In genomic region chr4:73662709-73663546, GRCh38 we compare ENCODE assay signal across 8 cellular contexts. TPM values are rescaled to one million over a fixed set of nuclear protein-coding genes. Genes with fewer than 3 reads are reported as not detected.
A peak's percentile ranks its signal among the peaks of the same experiment; 100 is the strongest.
DNase-seq lines count a peak whose midpoint lies in the region; ATAC-seq and TF ChIP-seq lines count a peak whose summit lies in the region.

No MANE protein-coding gene starts in this region.

- TF ChIP-seq CTCF in OCI-LY3 (IDR thresholded peaks at IDR 0.05; ENCODE audit: low read depth, low read length) = peak; percentile 70
- peak; percentile 56 for TF ChIP-seq CTCF in epithelial cell of proximal tubule (conservative IDR thresholded peaks at IDR 0.05; ENCODE audit: low read depth, low read length)
- TF ChIP-seq CTCF in parathyroid adenoma (IDR thresholded peaks at IDR 0.05) = peak; percentile 25

- peak; percentile 85 for ATAC-seq in GM19438 (IDR thresholded peaks at IDR 0.05; ENCODE audit: low read depth, unreplicated experiment)

- H3K27ac ChIP-seq in OCI-LY3 (ENCODE audit: low read length) = no peak overlapping the region
- no peak overlapping the region for H3K27ac ChIP-seq in parathyroid adenoma

- H2AFZ ChIP-seq in OCI-LY3 (ENCODE audit: low read depth, low read length) (peak overlapping the region; percentile 90), parathyroid adenoma (no peak overlapping the region)

- no peaks in the 10 kb centered on the region for H4K20me1 ChIP-seq in OCI-LY3 (ENCODE audit: insufficient read depth, low read length)

- peak; percentile 12 for DNase-seq in COLO668 (lab: John Stamatoyannopoulos, UW; ENCODE audit: unreplicated experiment)
- peak; percentile 71 for DNase-seq in HT-29 (ENCODE audit: low spot score)
- DNase-seq in epithelial cell of proximal tubule (ENCODE audit: low read depth) = no peak
- DNase-seq in HK-2 (ENCODE audit: unreplicated experiment) = no peak
- DNase-seq in DMS114 treated with DMSO at 0.1 percent for 48 hours (lab: John Stamatoyannopoulos, UW; ENCODE audit: unreplicated experiment) = no peak

- H3K79me2 ChIP-seq in OCI-LY3 (ENCODE audit: low read length) = no peaks in the 10 kb centered on the region
- H3K79me2 ChIP-seq in parathyroid adenoma = no peaks in the 10 kb centered on the region

- peaks cover 8% of the 10 kb centered on the region for H3K27me3 ChIP-seq in OCI-LY3 (ENCODE audit: low read depth, low read length)
- no peaks in the 10 kb centered on the region for H3K27me3 ChIP-seq in parathyroid adenoma (ENCODE audit: control insufficient read depth, insufficient read depth, low read length)

- peak overlapping the region; percentile 17; the same call in 1 of the 2 replicates for H3K4me3 ChIP-seq in OCI-LY3 (ENCODE audit: low read length)
- no peak overlapping the region for H3K4me3 ChIP-seq in epithelial cell of proximal tubule (ENCODE audit: low read depth, low read length)
- no peak overlapping the region for H3K4me3 ChIP-seq in parathyroid adenoma (ENCODE audit: low read depth, low read length)

- H3K4me1 ChIP-seq in OCI-LY3 (ENCODE audit: low read length) (peaks cover 12% of the 10 kb centered on the region; the same call in 1 of the 2 replicates), parathyroid adenoma (no peaks in the 10 kb centered on the region)

- H3K9ac ChIP-seq in OCI-LY3 (ENCODE audit: low read length) (no peak overlapping the region), parathyroid adenoma (no peak overlapping the region)

- H3K4me2 ChIP-seq in OCI-LY3 (ENCODE audit: low read length) = peak overlapping the region; percentile 45
- no peak overlapping the region for H3K4me2 ChIP-seq in parathyroid adenoma (ENCODE audit: low read length)

- H3K9me3 ChIP-seq in OCI-LY3 (ENCODE audit: insufficient read depth, low read length) (no peaks in the 10 kb centered on the region), parathyroid adenoma (ENCODE audit: control insufficient read depth, low read length) (no peaks in the 10 kb centered on the region)

- H3K36me3 ChIP-seq in OCI-LY3 (replicated peaks; ENCODE audit: low read depth, low read length) = no peaks in the 10 kb centered on the region
- H3K36me3 ChIP-seq in parathyroid adenoma (ENCODE audit: control insufficient read depth, insufficient read depth, low read length) = no peaks in the 10 kb centered on the region

RNA-seq across cellular contexts. Expression of gene RASSF6, which starts 42.7 kb away (rescaled TPM):
- 2.3 and 3.9 TPM in 2 replicates for total RNA-seq in HT-29 (2014; rRNA removed; shearing (Covaris generic))
- total RNA-seq in epithelial cell of proximal tubule = 2.8 and 5.9 TPM in 2 replicates

Comparison
In these comparisons a context has a peak if more than half of its experiments do, and no peak if none do; other contexts are left out.
1. DNase-seq: peak in COLO668 (single experiment) and HT-29 (single experiment); none in epithelial cell of proximal tubule (single experiment), HK-2 (single experiment) and DMS114 treated with DMSO at 0.1 percent for 48 hours (single experiment).
2. Peak in every context shown above with its lines, with median percentiles within 50 percentile points of each other: CTCF ChIP-seq.